Comparison of ENCODE assay signal across 1 cellular context in genomic region chr9:134283692-134284265, GRCh38.
TF ChIP-seq lines count a peak whose summit lies in the region.

No MANE protein-coding gene starts in this region.

TF ChIP-seq in H1, 55 proteins besides CTCF, POLR2A, EP300 and RAD21:
- TF ChIP-seq CHD7 (IDR thresholded peaks at IDR 0.05; ENCODE audit: insufficient replicate concordance, low read length) (no peak), KDM1A (IDR thresholded peaks at IDR 0.05; ENCODE audit: borderline replicate concordance, low read length) (no peak), BCL11A (IDR thresholded peaks at IDR 0.05; ENCODE audit: low read depth in 2 of 2, low read length in 2 of 2) (no peak), ATF3 (IDR thresholded peaks at IDR 0.05; ENCODE audit: insufficient read depth, low read depth, low read length) (no peak), ASH2L (IDR thresholded peaks at IDR 0.05; ENCODE audit: low read length) (no peak), TCF12 (IDR thresholded peaks at IDR 0.05; ENCODE audit: low read depth, low read length) (no peak), NANOG (IDR thresholded peaks at IDR 0.05; ENCODE audit: insufficient read depth, low read depth, low read length, poor library complexity, severe bottlenecking) (no peak), RNF2 (IDR thresholded peaks at IDR 0.05; ENCODE audit: borderline replicate concordance, low read depth, low read length, missing control alignments, poor library complexity, severe bottlenecking) (no peak), KDM5A (IDR thresholded peaks at IDR 0.05; ENCODE audit: low read length) (no peak), PHF8 (conservative IDR thresholded peaks at IDR 0.05; ENCODE audit: low read depth, low read length) (no peak), ZNF274 (IDR thresholded peaks at IDR 0.05; ENCODE audit: borderline replicate concordance, extremely low read depth, low read length) (no peak), ATF2 (IDR thresholded peaks at IDR 0.05; ENCODE audit: low read length) (no peak), CHD2 (IDR thresholded peaks at IDR 0.05; ENCODE audit: low read length) (no peak), HDAC2 (IDR thresholded peaks at IDR 0.05; ENCODE audit: borderline replicate concordance in 1 of 2, low read depth in 2 of 2, low read length in 2 of 2) (no peak), USF2 (IDR thresholded peaks at IDR 0.05; ENCODE audit: low read length) (no peak)
